29 cellular contexts compared by ENCODE assay signal in genomic region chr19:33139165-33139564, GRCh38. TPM values are rescaled to one million over a fixed set of nuclear protein-coding genes. Genes with fewer than 3 reads are reported as not detected.
"Had no signal": no experiment of that assay in that cellular context is flagged by ENCODE, and none has a peak within 500 bp of the region (broad histone marks: within the 10 kb centered on the region; RNA-seq: fewer than 3 reads in every experiment).

No MANE protein-coding gene starts in this region.

- H3K27me3 ChIP-seq: testis, uterus had no signal

- FAIRE-seq: colon, islet of Langerhans had no signal

- H3K4me1 Mint-ChIP-seq: nephron had no signal

- H3K9me3 ChIP-seq: breast epithelium, esophagus squamous epithelium, gastrocnemius medialis, heart left ventricle, testis, uterus had no signal

- DNase-seq: activated CD4-positive, alpha-beta T cell treated with anti-CD3 and anti-CD28 coated beads, Interleukin-2, amount 10 ng/mL, durations not matched to agents 24 days and 14 days; activated CD8-positive, alpha-beta T cell treated with anti-CD3 and anti-CD28 coated beads, Interleukin-2, amount 10 ng/mL, durations not matched to agents 7 days and 5 days; amniotic stem cell; effector memory CD8-positive, alpha-beta T cell; esophagus squamous epithelium; gastrocnemius medialis; heart left ventricle; left cardiac atrium; retina; stimulated activated CD4-positive, alpha-beta T cell treated with anti-CD3 and anti-CD28 coated beads, Interleukin-2, amount 100 ng/mL, for 48 hours; stimulated activated CD8-positive, alpha-beta memory T cell treated with anti-CD3 and anti-CD28 coated beads, Interleukin-4, amount 100 ng/mL, for 48 hours; stimulated activated naive CD4-positive, alpha-beta T cell; testis; trophoblast cell; uterus had no signal

- H3K36me3 ChIP-seq: breast epithelium, esophagus squamous epithelium, gastrocnemius medialis, heart left ventricle, uterus had no signal

- H3K9me3 Mint-ChIP-seq: activated CD4-positive, alpha-beta T cell treated with anti-CD3 and anti-CD28 coated beads, Interleukin-2, amount 10 ng/mL, durations not matched to agents 24 days and 14 days; central memory CD8-positive, alpha-beta T cell; effector memory CD8-positive, alpha-beta T cell; nephron; T-helper 2 cell treated with Interferon-gamma antibody and Interleukin-4, amounts not matched to agents 5 μg/mL and 100 μg/mL, for 36 hours had no signal

- ATAC-seq: activated CD4-positive, CD25-positive, alpha-beta regulatory T cell treated with anti-CD3 and anti-CD28 coated beads, Interleukin-2, amount 50 U/mL, for 24 hours; activated CD8-positive, alpha-beta T cell treated with anti-CD3 and anti-CD28 coated beads, Interleukin-2, amount 10 ng/mL, durations not matched to agents 7 days and 5 days; effector memory CD8-positive, alpha-beta T cell; gastrocnemius medialis; heart left ventricle; left cardiac atrium had no signal

- H3K4me1 ChIP-seq: breast epithelium, gastrocnemius medialis, testis, uterus had no signal

- H3K27ac Mint-ChIP-seq: activated CD4-positive, alpha-beta T cell treated with anti-CD3 and anti-CD28 coated beads, Interleukin-2, amount 10 ng/mL, durations not matched to agents 24 days and 14 days; activated CD8-positive, alpha-beta T cell treated with anti-CD3 and anti-CD28 coated beads, Interleukin-2, amount 10 ng/mL, durations not matched to agents 7 days and 5 days; activated naive CD8-positive, alpha-beta T cell; effector memory CD8-positive, alpha-beta T cell; nephron; T-helper 2 cell treated with Interferon-gamma antibody and Interleukin-4, amounts not matched to agents 5 μg/mL and 100 μg/mL, for 36 hours had no signal

- H3K36me3 Mint-ChIP-seq: activated naive CD8-positive, alpha-beta T cell had no signal

- H3K4me3 ChIP-seq: breast epithelium, esophagus squamous epithelium, gastrocnemius medialis, heart left ventricle, testis, uterus had no signal

- H3K27ac ChIP-seq: breast epithelium, esophagus squamous epithelium, gastrocnemius medialis, heart left ventricle, testis, uterus, VCaP had no signal

- H3K4me3 Mint-ChIP-seq: activated CD4-positive, alpha-beta T cell treated with anti-CD3 and anti-CD28 coated beads, Interleukin-2, amount 10 ng/mL, durations not matched to agents 24 days and 14 days; activated CD8-positive, alpha-beta T cell treated with anti-CD3 and anti-CD28 coated beads, Interleukin-2, amount 10 ng/mL, durations not matched to agents 7 days and 5 days; activated naive CD8-positive, alpha-beta T cell; central memory CD8-positive, alpha-beta T cell; effector memory CD8-positive, alpha-beta T cell; nephron; T-helper 2 cell treated with Interferon-gamma antibody and Interleukin-4, amounts not matched to agents 5 μg/mL and 100 μg/mL, for 36 hours had no signal

RNA-seq across cellular contexts. Expression of gene WDR88, which starts 7.3 kb away (rescaled TPM):
- total RNA-seq: activated CD4-positive, alpha-beta T cell treated with anti-CD3 and anti-CD28 coated beads, Interleukin-2, amount 10 ng/mL, durations not matched to agents 24 days and 14 days; activated CD8-positive, alpha-beta T cell treated with anti-CD3 and anti-CD28 coated beads, Interleukin-2, amount 10 ng/mL, durations not matched to agents 7 days and 5 days; breast epithelium; dermis microvascular lymphatic vessel endothelial cell; esophagus squamous epithelium; gastrocnemius medialis; left cardiac atrium; mononuclear cell; myocyte; omental fat pad; posterior vena cava; uterus had no signal
- polyA plus RNA-seq: heart left ventricle had no signal

RNA-seq across cellular contexts. Expression of gene LRP3, which starts 55.0 kb away (rescaled TPM):
- total RNA-seq: activated CD8-positive, alpha-beta T cell treated with anti-CD3 and anti-CD28 coated beads, Interleukin-2, amount 10 ng/mL, durations not matched to agents 7 days and 5 days had no signal
